ENCODE assay signal across 1 cellular context in the genomic region with DNA sequence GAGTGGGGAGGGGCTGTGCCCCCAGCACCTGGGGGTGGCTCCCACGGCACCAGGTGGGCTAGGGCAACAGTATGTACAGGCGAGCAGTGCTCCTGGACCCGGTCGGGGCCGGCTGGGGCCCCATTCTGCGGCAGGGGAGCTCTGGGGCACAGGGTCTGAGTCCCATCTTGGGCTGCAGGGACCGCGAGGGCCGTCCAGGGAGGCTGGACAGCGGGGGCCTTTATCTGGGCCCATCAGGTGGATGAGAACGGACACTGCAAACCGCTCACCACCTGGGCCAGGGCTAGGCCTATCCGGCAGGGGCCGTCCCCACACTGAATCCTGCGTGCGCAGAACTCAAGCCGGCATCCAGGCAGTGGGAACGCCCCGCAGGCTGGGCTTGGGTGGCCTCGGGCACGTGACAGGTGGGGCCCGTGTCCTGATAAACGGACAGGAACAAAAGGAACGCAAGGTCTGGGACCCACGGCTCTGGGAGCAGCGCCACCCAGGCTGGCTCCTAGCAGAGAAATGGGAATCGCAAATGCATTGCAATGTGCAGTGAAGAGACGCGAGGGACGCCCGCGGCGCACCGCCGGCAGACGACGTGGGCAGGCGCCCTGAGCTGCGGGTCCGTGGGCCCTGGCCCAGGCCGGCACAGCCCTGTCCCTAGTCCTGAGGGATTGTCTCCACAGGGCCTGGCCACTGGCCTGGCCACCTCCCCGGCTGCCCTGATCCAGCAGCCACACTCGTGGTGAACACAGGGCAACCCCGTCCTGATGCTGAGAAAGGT.
TF ChIP-seq lines count a peak whose summit lies in the region.

No MANE protein-coding gene starts in this region.

TF ChIP-seq in SK-N-SH, 30 proteins besides CTCF, POLR2A, EP300 and RAD21 (continued from another document):
- TF ChIP-seq, protein P1, sequence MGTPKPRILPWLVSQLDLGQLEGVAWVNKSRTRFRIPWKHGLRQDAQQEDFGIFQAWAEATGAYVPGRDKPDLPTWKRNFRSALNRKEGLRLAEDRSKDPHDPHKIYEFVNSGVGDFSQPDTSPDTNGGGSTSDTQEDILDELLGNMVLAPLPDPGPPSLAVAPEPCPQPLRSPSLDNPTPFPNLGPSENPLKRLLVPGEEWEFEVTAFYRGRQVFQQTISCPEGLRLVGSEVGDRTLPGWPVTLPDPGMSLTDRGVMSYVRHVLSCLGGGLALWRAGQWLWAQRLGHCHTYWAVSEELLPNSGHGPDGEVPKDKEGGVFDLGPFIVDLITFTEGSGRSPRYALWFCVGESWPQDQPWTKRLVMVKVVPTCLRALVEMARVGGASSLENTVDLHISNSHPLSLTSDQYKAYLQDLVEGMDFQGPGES (IDR thresholded peaks at IDR 0.05; ENCODE audit: low read depth, low read length): no peak
- TF ChIP-seq POLR2AphosphoS5 (IDR thresholded peaks at IDR 0.05; ENCODE audit: low read depth, low read length): no peak
- TF ChIP-seq TEAD4 (IDR thresholded peaks at IDR 0.05; ENCODE audit: borderline replicate concordance, insufficient read depth): no peak
- TF ChIP-seq ELF1 (IDR thresholded peaks at IDR 0.05): no peak
- no peak for TF ChIP-seq CHD2 (IDR thresholded peaks at IDR 0.05; ENCODE audit: low read length, partially characterized antibody)
